Comparison of ENCODE assay signal across 20 cellular contexts in genomic region chr6:106476326-106477105, GRCh38.
A peak's percentile ranks its signal among the peaks of the same experiment; 100 is the strongest.
DNase-seq lines count a peak whose midpoint lies in the region; ATAC-seq and TF ChIP-seq lines count a peak whose summit lies in the region.
"Had no signal": no experiment of that assay in that cellular context is flagged by ENCODE, and none has a peak within 500 bp of the region (broad histone marks: within the 10 kb centered on the region; RNA-seq: fewer than 3 reads in every experiment).

No MANE protein-coding gene starts in this region.

- ATAC-seq in GM21423 (IDR thresholded peaks at IDR 0.05; ENCODE audit: unreplicated experiment) (no peak), HG03108 (IDR thresholded peaks at IDR 0.05; ENCODE audit: unreplicated experiment) (no peak)
- ATAC-seq: body of pancreas, mucosa of descending colon had no signal

- POLR2A ChIA-PET in MCF 10A (lab: Yijun Ruan, JAX) (interaction anchor here (0.5 to 12.5 kb wide), 21 partner anchors 9 to 1081 kb away, joined by 3 to 191 read pairs (median 5); no protein-coding TSS in a partner anchor), SK-N-SH (lab: Yijun Ruan, JAX) (no interaction called here)

- peaks cover 13% of the 10 kb centered on the region for H3K4me1 Mint-ChIP-seq in MCF 10A (ENCODE audit: insufficient read depth, unreplicated experiment)

- H3K4me3 Mint-ChIP-seq in MCF 10A (ENCODE audit: unreplicated experiment), result no peak overlapping the region

- no peaks in the 10 kb centered on the region for H3K27me3 Mint-ChIP-seq in MCF 10A (ENCODE audit: insufficient read depth, unreplicated experiment)

- DNase-seq in MCF 10A (ENCODE audit: unreplicated experiment), result peak; percentile 85
- no peak for DNase-seq in breast epithelium (ENCODE audit: low spot score in 2 of 2)
- DNase-seq in SK-N-SH, result no peak
- peak; percentile 78 for DNase-seq in fibroblast of mammary gland (ENCODE audit: low read depth)
- peak; percentile 40 for DNase-seq in stromal cell of bone marrow (ENCODE audit: low read depth)
- DNase-seq in SJCRH30, result no peak
- DNase-seq: body of pancreas; effector CD4-positive, alpha-beta T cell; glutamatergic neuron; H7; kidney; mucosa of descending colon; NCI-H187 treated with DMSO at 0.1 percent for 48 hours; NCI-H526 treated with DMSO at 0.1 percent for 48 hours; ovary; SHP77; T-helper 9 cell had no signal

- H3K27me3 ChIP-seq in breast epithelium (no peaks in the 10 kb centered on the region), SK-N-SH (ENCODE audit: insufficient read depth) (no peaks in the 10 kb centered on the region), SJCRH30 (no peaks in the 10 kb centered on the region; the same call in 1 of the 2 replicates)
- H3K27me3 ChIP-seq: body of pancreas, ovary had no signal

- TF ChIP-seq RAD21 in SK-N-SH (IDR thresholded peaks at IDR 0.05; ENCODE audit: low read length), result no peak

- TF ChIP-seq POLR2A in breast epithelium (IDR thresholded peaks at IDR 0.05), result no peak

- H3K4me3 ChIP-seq in breast epithelium (no peak overlapping the region), SK-N-SH (ENCODE audit: low read depth in 2 of 2, low read length in 1 of 2) (no peak overlapping the region), fibroblast of mammary gland (ENCODE audit: control insufficient read depth, low read depth, low read length) (no peak overlapping the region), SJCRH30 (no peak overlapping the region)
- H3K4me3 ChIP-seq: body of pancreas, mucosa of descending colon, ovary, skin epidermis had no signal

- H3K9ac ChIP-seq in SK-N-SH, result no peak overlapping the region

- intact Hi-C loops in MCF 10A (cut with micrococcal nuclease) (no loop called here), breast epithelium (cut with DNase I; ENCODE audit: low total_unique reads) (loop anchor here (10.0 kb wide), 1 partner anchor 1828 kb away; no protein-coding TSS in a partner anchor)

- 11% methylated on average over 2 of the region's 2 CpGs for WGBS in SK-N-SH (ENCODE audit: low lambda C conversion rate)

- H3K9me2 ChIP-seq in SK-N-SH, result no peaks in the 10 kb centered on the region

- H3K36me3 ChIP-seq in breast epithelium (no peaks in the 10 kb centered on the region), SK-N-SH (replicated peaks in 1 of 2; ENCODE audit: control insufficient read depth in 1 of 2, insufficient read depth in 2 of 2, low read length in 1 of 2) (no peaks in the 10 kb centered on the region), SJCRH30 (no peaks in the 10 kb centered on the region)
- H3K36me3 ChIP-seq: ovary had no signal

- H3K9me3 ChIP-seq in breast epithelium, result no peaks in the 10 kb centered on the region
- no peaks in the 10 kb centered on the region for H3K9me3 ChIP-seq in SK-N-SH
- no peaks in the 10 kb centered on the region for H3K9me3 ChIP-seq in SJCRH30 (replicated peaks)
- H3K9me3 ChIP-seq: body of pancreas, mucosa of descending colon, ovary had no signal

- H4K20me1 ChIP-seq in SK-N-SH (ENCODE audit: insufficient read depth), result no peaks in the 10 kb centered on the region

- no TSS peak for BruUV-seq in MCF 10A (replicated peaks; lab: Mats Ljungman, UMichigan)

- H3K27ac Mint-ChIP-seq in MCF 10A (ENCODE audit: low read depth, unreplicated experiment), result no peak overlapping the region

- H3K9me3 Mint-ChIP-seq in MCF 10A (ENCODE audit: unreplicated experiment), result no peaks in the 10 kb centered on the region

- H3K4me2 ChIP-seq in SK-N-SH, result no peak overlapping the region

- no peak for TF ChIP-seq CTCF in MCF 10A (IDR thresholded peaks at IDR 0.05; ENCODE audit: unreplicated experiment)
- TF ChIP-seq CTCF in breast epithelium (IDR thresholded peaks at IDR 0.05), result no peak
- no peak for TF ChIP-seq CTCF in SK-N-SH (IDR thresholded peaks at IDR 0.05)
- TF ChIP-seq CTCF in fibroblast of mammary gland (conservative IDR thresholded peaks at IDR 0.05; ENCODE audit: control insufficient read depth, insufficient read depth, low read depth, low read length), result no peak

- no peaks in the 10 kb centered on the region for H3K79me2 ChIP-seq in SK-N-SH (ENCODE audit: insufficient read depth)

- H3K36me3 Mint-ChIP-seq in MCF 10A (ENCODE audit: insufficient read depth, unreplicated experiment), result no peaks in the 10 kb centered on the region

- TF ChIP-seq EP300 in SK-N-SH (IDR thresholded peaks at IDR 0.05; ENCODE audit: borderline replicate concordance in 1 of 2, low read depth in 1 of 2, low read length in 1 of 2), result no peak

- H3K27ac ChIP-seq in breast epithelium (no peak overlapping the region), SK-N-SH (ENCODE audit: low read depth in 2 of 2, low read length in 1 of 2) (0 out of 4 replicates have a peak overlapping the region, but pooled peaks of 1 of the 2 experiments have one; percentile 21), SJCRH30 (no peak overlapping the region)
- H3K27ac ChIP-seq: ovary, skin epidermis had no signal

- H3K4me1 ChIP-seq in breast epithelium (peaks cover 0 to 3% of the 10 kb centered on the region in 2 donors), SK-N-SH (ENCODE audit: control insufficient read depth in 1 of 2, insufficient read depth in 2 of 2, low read depth in 1 of 2, low read length in 1 of 2) (peaks cover 0 to 12% of the 10 kb centered on the region in 2 experiments; a peak in 1 of 4 replicates), SJCRH30 (no peaks in the 10 kb centered on the region)

- peak overlapping the region; percentile 12 for H2AFZ ChIP-seq in SK-N-SH (ENCODE audit: low read depth)

- CTCF ChIA-PET in MCF 10A (lab: Yijun Ruan, JAX), result interaction anchor here (0.6 to 1.4 kb wide), 2 partner anchors 17 to 112 kb away, joined by 3 to 4 read pairs; no protein-coding TSS in a partner anchor
- CTCF ChIA-PET in SK-N-SH (lab: Yijun Ruan, JAX), result interaction anchor here (0.6 to 1.9 kb wide), 4 partner anchors 80 to 137 kb away, joined by 3 to 5 read pairs (median 3); no protein-coding TSS in a partner anchor

- H3F3A ChIP-seq in SK-N-SH (replicated peaks; ENCODE audit: insufficient read depth), result peaks cover 7% of the 10 kb centered on the region

TF ChIP-seq in SK-N-SH, 30 proteins besides CTCF, POLR2A, EP300 and RAD21:
- TF ChIP-seq FOXM1 (IDR thresholded peaks at IDR 0.05; ENCODE audit: low read depth) (no peak), PBX3 (IDR thresholded peaks at IDR 0.05) (peak; percentile 65), JUND (IDR thresholded peaks at IDR 0.05) (0 out of 2 replicates have a peak, but pooled peaks have one; percentile 10), FOSL2 (IDR thresholded peaks at IDR 0.05; ENCODE audit: borderline replicate concordance, low read depth) (peak; percentile 39; the same call in 1 of the 2 replicates), RXRA (IDR thresholded peaks at IDR 0.05; ENCODE audit: borderline replicate concordance, low read depth) (peak; percentile 30; the same call in 1 of the 2 replicates)
TF ChIP-seq in SK-N-SH: peak in this region for 4.

Comparison
In these comparisons a context has a peak if more than half of its experiments do, and no peak if none do; other contexts are left out.
1. DNase-seq: peak in MCF 10A (single experiment), fibroblast of mammary gland (single experiment) and stromal cell of bone marrow (single experiment); none in breast epithelium (0 of 2), SK-N-SH (single experiment) and SJCRH30 (0 of 2).